In the genomic region with DNA sequence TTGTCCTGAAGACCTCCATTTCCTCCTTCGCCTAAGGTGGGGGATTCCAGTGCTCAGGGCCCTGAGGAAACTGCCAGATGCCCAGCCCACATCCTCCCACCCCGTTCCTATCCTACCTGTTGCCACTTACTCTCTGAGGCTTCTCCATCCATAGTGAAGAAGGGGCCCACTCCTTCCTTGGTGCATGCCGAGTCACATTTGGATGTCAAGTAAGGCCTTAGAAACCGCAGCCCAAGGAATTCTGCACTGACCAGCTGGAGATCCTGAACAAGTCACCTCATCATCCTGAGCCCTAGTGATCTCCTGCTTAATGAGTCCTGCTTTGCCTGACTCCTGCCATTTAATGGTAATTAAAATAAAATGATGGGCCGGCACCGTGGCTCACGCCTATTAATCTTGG, we compare ENCODE assay signal across 14 cellular contexts. TPM values are rescaled to one million over a fixed set of nuclear protein-coding genes. Genes with fewer than 3 reads are reported as not detected.
A peak's percentile ranks its signal among the peaks of the same experiment; 100 is the strongest.
DNase-seq lines count a peak whose midpoint lies in the region; ATAC-seq, FAIRE-seq and TF ChIP-seq lines count a peak whose summit lies in the region.
"Had no signal": no experiment of that assay in that cellular context is flagged by ENCODE, and none has a peak within 500 bp of the region (broad histone marks: within the 10 kb centered on the region; RNA-seq: fewer than 3 reads in every experiment).

No MANE protein-coding gene starts in this region.

- no peaks in the 10 kb centered on the region; a peak in 2 of 7 replicates for H3K27me3 ChIP-seq in H1 (replicated peaks in 1 of 4; ENCODE audit: control insufficient read depth in 3 of 4, extremely low read depth in 1 of 4, insufficient read depth in 3 of 4, low read length in 3 of 4)
- H3K27me3 ChIP-seq: upper lobe of right lung had no signal

- no peaks in the 10 kb centered on the region; the same call in 1 of the 2 replicates for H3K23me2 ChIP-seq in H1 (ENCODE audit: low read depth, low read length)

- POLR2A ChIA-PET in H1 (lab: Charles Lee; ENCODE audit: partially characterized antibody) = interaction anchor here (1.6 to 1.7 kb wide), 2 partner anchors 9 to 12 kb away, joined by 4 to 6 read pairs; no protein-coding TSS in a partner anchor

- no peak for TF ChIP-seq EP300 in H1 (IDR thresholded peaks at IDR 0.05; ENCODE audit: borderline replicate concordance in 1 of 2, low read depth in 2 of 2, low read length in 2 of 2)

- no peaks in the 10 kb centered on the region for H4K20me1 ChIP-seq in H1 (replicated peaks in 1 of 2; ENCODE audit: control insufficient read depth in 1 of 2, insufficient read depth in 2 of 2, low read length in 2 of 2)

- no peak overlapping the region for H4K91ac ChIP-seq in H1 (replicated peaks; ENCODE audit: insufficient read length, low read length)

- H2BK15ac ChIP-seq in H1 (ENCODE audit: low read length) = no peak overlapping the region

- no peak overlapping the region for H2BK20ac ChIP-seq in H1 (ENCODE audit: low read length)

- H3K4me1 Mint-ChIP-seq in activated T-cell treated with anti-CD3 and anti-CD28 coated beads, Interleukin-2, amount 50 U/mL, for 24 hours (ENCODE audit: low read depth) = peaks cover 58% of the 10 kb centered on the region
- peaks cover 69% of the 10 kb centered on the region for H3K4me1 Mint-ChIP-seq in stimulated activated memory B cell treated with anti-CD40 and anti-IgM and Interleukin-4, amounts not matched to agents 10 μg/mL and 1 μg/mL and 100 μg/mL, for 72 hours

- H4K8ac ChIP-seq in H1 (ENCODE audit: extremely low read depth, insufficient read depth, low read length) = no peak overlapping the region

- H3K4me3 Mint-ChIP-seq in activated T-cell treated with anti-CD3 and anti-CD28 coated beads, Interleukin-2, amount 50 U/mL, for 24 hours = peak overlapping the region; percentile 81
- peak overlapping the region; percentile 85 for H3K4me3 Mint-ChIP-seq in stimulated activated memory B cell treated with anti-CD40 and anti-IgM and Interleukin-4, amounts not matched to agents 10 μg/mL and 1 μg/mL and 100 μg/mL, for 72 hours

- FAIRE-seq in H1 (lab: Jason Lieb, UNC) = no peak

- no peaks in the 10 kb centered on the region for H3K79me2 ChIP-seq in H1 (ENCODE audit: control insufficient read depth in 1 of 2, insufficient read depth in 2 of 2, low read length in 2 of 2)

- H3K56ac ChIP-seq in H1 (replicated peaks; ENCODE audit: insufficient read length, low read depth, low read length) = no peak overlapping the region

- H2BK12ac ChIP-seq in H1 (ENCODE audit: low read depth, low read length) = no peak overlapping the region

- no peak overlapping the region for H3K23ac ChIP-seq in H1 (ENCODE audit: insufficient read length)

- H3K18ac ChIP-seq in H1 (ENCODE audit: extremely low read depth, low read length) = no peak overlapping the region

- H3K36me3 ChIP-seq in H1 (ENCODE audit: control insufficient read depth in 2 of 4, insufficient read depth in 4 of 4, low read length in 3 of 4) = no peaks in the 10 kb centered on the region
- H3K36me3 ChIP-seq: HAP-1, upper lobe of right lung had no signal

- H3K4me3 ChIP-seq in H1 (ENCODE audit: extremely low read depth in 1 of 4, insufficient read depth in 2 of 4, low read depth in 3 of 4, low read length in 4 of 4) = no peak overlapping the region
- H3K4me3 ChIP-seq: HAP-1, upper lobe of right lung had no signal

- peak overlapping the region; percentile 80 for H3K27ac Mint-ChIP-seq in activated T-cell treated with anti-CD3 and anti-CD28 coated beads, Interleukin-2, amount 50 U/mL, for 24 hours
- H3K27ac Mint-ChIP-seq in stimulated activated memory B cell treated with anti-CD40 and anti-IgM and Interleukin-4, amounts not matched to agents 10 μg/mL and 1 μg/mL and 100 μg/mL, for 72 hours = peak overlapping the region; percentile 81

- DNase-seq in activated T-cell treated with anti-CD3 and anti-CD28 coated beads, Interleukin-2, amount 50 U/mL, for 24 hours = no peak
- DNase-seq in activated T-cell treated with anti-CD3 and anti-CD28 coated beads for 4 hours (no peak), RPMI7951 (ENCODE audit: low read depth) (peak; percentile 64), H1 (ENCODE audit: low read depth in 1 of 2, low spot score in 2 of 2) (no peak), DMS 273 (lab: John Stamatoyannopoulos, UW; ENCODE audit: unreplicated experiment) (no peak), KBM-7 (no peak)
- DNase-seq: ACHN, amniotic stem cell, DMS153, MV-4-11 had no signal

- in situ Hi-C loops in KBM-7 (cut with MboI; ENCODE audit: low pct_unique_long_range_greater_than_20kb, low sequenced_read_pairs) = no loop called here

- TF ChIP-seq CTCF in H1 (IDR thresholded peaks at IDR 0.05; ENCODE audit: control extremely low read depth in 1 of 3, insufficient read depth in 1 of 3, low read depth in 1 of 3, low read length in 3 of 3) = no peak

- TF ChIP-seq RAD21 in H1 (IDR thresholded peaks at IDR 0.05 in 1 of 2, conservative IDR thresholded peaks at IDR 0.05 in 1 of 2; ENCODE audit: low read depth in 2 of 2, low read length in 2 of 2) = no peak

- no peak overlapping the region for H3K4ac ChIP-seq in H1 (replicated peaks; ENCODE audit: insufficient read length, low read depth, low read length)

- H3K4me2 ChIP-seq in H1 (ENCODE audit: insufficient read depth in 1 of 2, low read depth in 2 of 2, low read length in 2 of 2) = no peak overlapping the region

- TF ChIP-seq POLR2A in H1 (IDR thresholded peaks at IDR 0.05; ENCODE audit: control extremely low read depth in 1 of 2, low read depth in 2 of 2, low read length in 2 of 2) = no peak

- no peak overlapping the region for H2BK5ac ChIP-seq in H1 (ENCODE audit: low read depth, low read length)

- CTCF ChIA-PET in H1 (lab: Charles Lee; ENCODE audit: partially characterized antibody) = interaction anchor here (1.1 to 6.1 kb wide), 5 partner anchors 8 to 39 kb away, joined by 3 to 39 read pairs (median 16); no protein-coding TSS in a partner anchor

- H3K27ac ChIP-seq in H1 (ENCODE audit: low read depth, low read length) = no peak overlapping the region

- no peak for ATAC-seq in stimulated activated memory B cell treated with anti-CD40 and anti-IgM and Interleukin-4, amounts not matched to agents 10 μg/mL and 1 μg/mL and 100 μg/mL, for 72 hours
- ATAC-seq in GM18867 (IDR thresholded peaks at IDR 0.05; ENCODE audit: unreplicated experiment) = no peak

- no peak overlapping the region for H4K5ac ChIP-seq in H1 (ENCODE audit: insufficient read length, low read depth, low read length)

- H3K79me1 ChIP-seq in H1 (ENCODE audit: low read depth, low read length) = no peaks in the 10 kb centered on the region

- no peak overlapping the region for H3K14ac ChIP-seq in H1 (ENCODE audit: insufficient read length)

- H3K9me3 Mint-ChIP-seq in activated T-cell treated with anti-CD3 and anti-CD28 coated beads, Interleukin-2, amount 50 U/mL, for 24 hours = no peaks in the 10 kb centered on the region
- no peaks in the 10 kb centered on the region for H3K9me3 Mint-ChIP-seq in stimulated activated memory B cell treated with anti-CD40 and anti-IgM and Interleukin-4, amounts not matched to agents 10 μg/mL and 1 μg/mL and 100 μg/mL, for 72 hours

- 0 out of 2 replicates have a peak overlapping the region, but pooled peaks have one; percentile 38 for H2AFZ ChIP-seq in H1 (ENCODE audit: low read length)

- H2AK5ac ChIP-seq in H1 (ENCODE audit: low read depth, low read length) = no peak overlapping the region

- H3K9me3 ChIP-seq in H1 (ENCODE audit: insufficient read depth in 2 of 2, low read depth in 1 of 2, low read length in 1 of 2) = no peaks in the 10 kb centered on the region
- H3K9me3 ChIP-seq: HAP-1, upper lobe of right lung had no signal

- WGBS in H1 (ENCODE audit: extremely low coverage in 1 of 2, insufficient coverage in 1 of 2, insufficient read length in 1 of 2, insufficient replicate concordance in 2 of 2, low coverage in 1 of 2, low lambda C conversion rate in 2 of 2, missing lambda C conversion rate in 1 of 2), 2 experiments = 94% methylated on average over 7 of the region's 7 CpGs; no CpG with 5 or more reads in 1 of the 2 experiments

- H3K9ac ChIP-seq in H1 (replicated peaks in 1 of 4; ENCODE audit: extremely low read depth in 1 of 4, low read depth in 3 of 4, low read length in 3 of 4) = no peak overlapping the region

- no peaks in the 10 kb centered on the region for H3K27me3 Mint-ChIP-seq in activated T-cell treated with anti-CD3 and anti-CD28 coated beads, Interleukin-2, amount 50 U/mL, for 24 hours
- H3K27me3 Mint-ChIP-seq in stimulated activated memory B cell treated with anti-CD40 and anti-IgM and Interleukin-4, amounts not matched to agents 10 μg/mL and 1 μg/mL and 100 μg/mL, for 72 hours = no peaks in the 10 kb centered on the region

- H3K4me1 ChIP-seq in H1 (replicated peaks in 1 of 4; ENCODE audit: control insufficient read depth in 3 of 4, insufficient read depth in 4 of 4, low read length in 3 of 4) = peaks cover 0 to 4% (median 0%) of the 10 kb centered on the region in 4 experiments; a peak in 2 of 7 replicates
- H3K4me1 ChIP-seq: HAP-1 had no signal

- peaks cover 22% of the 10 kb centered on the region for H3K36me3 Mint-ChIP-seq in activated T-cell treated with anti-CD3 and anti-CD28 coated beads, Interleukin-2, amount 50 U/mL, for 24 hours (ENCODE audit: low read depth)
- peaks cover 32% of the 10 kb centered on the region for H3K36me3 Mint-ChIP-seq in stimulated activated memory B cell treated with anti-CD40 and anti-IgM and Interleukin-4, amounts not matched to agents 10 μg/mL and 1 μg/mL and 100 μg/mL, for 72 hours

- no peak overlapping the region for H2BK120ac ChIP-seq in H1 (replicated peaks; ENCODE audit: low read depth, low read length)

TF ChIP-seq in H1, 55 proteins besides CTCF, POLR2A, EP300 and RAD21 (continues in another document):
- TF ChIP-seq EGR1 (IDR thresholded peaks at IDR 0.05; ENCODE audit: borderline replicate concordance, low read depth, low read length) (no peak), GABPA (IDR thresholded peaks at IDR 0.05; ENCODE audit: borderline replicate concordance, insufficient read depth, low read length) (no peak), HDAC6 (IDR thresholded peaks at IDR 0.05; ENCODE audit: low read depth, low read length) (no peak), ATF3 (IDR thresholded peaks at IDR 0.05; ENCODE audit: insufficient read depth, low read depth, low read length) (no peak)

RNA-seq across cellular contexts. Expression of gene TNIP1, which starts 6.6 kb away (rescaled TPM):
- total RNA-seq in RPMI7951 (2014; rRNA removed; shearing (Covaris generic)) = 96.2 and 106 TPM in 2 replicates
- 31.9 and 33.9 TPM in 2 replicates for total RNA-seq in H1 (2021; fragmentation: NEBNext Ultra II Directional; extraction: Animal tissue kit (Norgen Biotek cat#: 25700))
- 14.2 and 19.2 TPM in 2 replicates for polyA plus RNA-seq in H1 (2011; rRNA removed)
- polyA plus RNA-seq in H1 (2011; cell fraction: cytosol; rRNA removed) = 23.3 TPM
- polyA plus RNA-seq in H1 (2011; cell fraction: nucleus; rRNA removed) = 28.8 TPM
- polyA plus RNA-seq in H1 (2012, experiment 1 of 2) = 23.3 to 34.6 TPM (median 31.3 TPM) in 4 replicates
- 28.0 TPM for polyA plus RNA-seq in H1 (2012, experiment 2 of 2)
- polyA plus RNA-seq in H1 (2013, experiment 1 of 2) = 15.3 TPM
- polyA plus RNA-seq in H1 (2013, experiment 2 of 2) = 15.4 TPM
- 18.7 and 25.1 TPM in 2 replicates for polyA minus RNA-seq in H1 (2011; rRNA and poly(A)+ RNA removed)
- 28.8 TPM for polyA minus RNA-seq in H1 (2011; cell fraction: cytosol; rRNA and poly(A)+ RNA removed)
- 28.5 TPM for polyA minus RNA-seq in H1 (2011; cell fraction: nucleus; rRNA and poly(A)+ RNA removed)
